1 cellular context compared by ENCODE assay signal in genomic region chr2:152761171-152761570, GRCh38.
TF ChIP-seq lines count a peak whose summit lies in the region.

No MANE protein-coding gene starts in this region.

TF ChIP-seq in IMR-90, 13 proteins besides CTCF, POLR2A, EP300 and RAD21:
- TF ChIP-seq BHLHE40 (IDR thresholded peaks at IDR 0.05; ENCODE audit: low read depth, low read length) = peak; percentile 46
- TF ChIP-seq RFX5 (IDR thresholded peaks at IDR 0.05; ENCODE audit: low read depth, low read length) = no peak
